In the genomic region with DNA sequence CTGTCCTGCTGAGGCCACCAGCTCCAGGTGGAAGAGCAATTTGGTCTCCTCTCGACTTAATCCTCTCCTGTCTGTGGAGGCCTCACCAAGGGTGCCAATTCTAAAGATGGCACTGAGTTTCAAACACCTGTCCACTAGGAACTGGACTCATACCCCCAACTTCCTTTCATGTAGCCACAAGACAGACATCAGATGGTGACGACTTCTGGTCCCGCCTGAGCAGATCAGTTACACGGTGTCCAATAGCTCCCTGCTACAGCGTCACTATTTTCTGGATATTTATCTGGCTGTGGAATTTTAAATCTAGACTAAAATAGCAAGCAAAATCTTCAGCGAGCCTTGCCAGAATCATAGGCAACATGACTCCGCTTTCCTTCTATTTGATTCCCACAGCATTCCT, we compare ENCODE assay signal across 36 cellular contexts. TPM values are rescaled to one million over a fixed set of nuclear protein-coding genes. Genes with fewer than 3 reads are reported as not detected.
"Had no signal": no experiment of that assay in that cellular context is flagged by ENCODE, and none has a peak within 500 bp of the region (broad histone marks: within the 10 kb centered on the region; RNA-seq: fewer than 3 reads in every experiment).

No MANE protein-coding gene starts in this region.

- DNase-seq: activated B cell treated with CpG ODN at 0.5 μM for 24 hours; activated CD4-positive, alpha-beta memory T cell treated with anti-CD3 and anti-CD28 coated beads for 36 hours; activated CD4-positive, alpha-beta T cell treated with anti-CD3 and anti-CD28 coated beads for 4 hours; activated CD4-positive, alpha-beta T cell treated with anti-CD3 and anti-CD28 coated beads, Interleukin-2, amount 50 U/mL, for 1 hour; activated CD4-positive, CD25-positive, alpha-beta regulatory T cell treated with anti-CD3 and anti-CD28 coated beads, Interleukin-2, amount 50 U/mL, for 72 hours; activated CD8-positive, alpha-beta memory T cell treated with anti-CD3 and anti-CD28 coated beads, Interleukin-2, amount 50 U/mL, for 4 hours; activated gamma-delta T cell treated with Interleukin-2 at 50 U/mL for 16 hours; activated naive CD4-positive, alpha-beta T cell treated with anti-CD3 and anti-CD28 coated beads, Interleukin-2, amount 10 ng/mL, durations not matched to agents 7 days and 5 days; activated naive CD8-positive, alpha-beta T cell treated with anti-CD3 and anti-CD28 coated beads, Interleukin-2, amount 50 U/mL, for 24 hours; activated T-cell treated with anti-CD3 and anti-CD28 coated beads for 4 hours; activated T-cell treated with anti-CD3 and anti-CD28 coated beads, Interleukin-2, amount 50 U/mL, for 4 hours; anterior cingulate cortex; caudate nucleus; Kasumi-1; KG1; NCI-H1105; NCI-H1417 treated with DMSO at 0.1 percent for 48 hours; NCI-H187 treated with DMSO at 0.1 percent for 48 hours; NCI-H2081; NCI-H226; NCI-H446 treated with DMSO at 0.1 percent for 48 hours; NCI-H526; NCI-H748 treated with DMSO at 0.1 percent for 48 hours; NK-92 treated with Interleukin-12 subunit alpha and Interleukin-12 subunit beta, amount 100 ng/mL, for 24 hours; PC-3; Peyer's patch; RPMI8226; SHP77 treated with DMSO at 0.1 percent for 48 hours; T-helper 1 cell; T-helper 2 cell; T-helper 9 cell had no signal

- ATAC-seq: activated naive CD8-positive, alpha-beta T cell treated with anti-CD3 and anti-CD28 coated beads, Interleukin-2, amount 50 U/mL, for 24 hours; activated T-cell treated with anti-CD3 and anti-CD28 coated beads, Interleukin-2, amount 50 U/mL, for 4 hours; PC-3; SK-N-SH treated with all-trans-retinoic acid at 6 μM for 48 hours had no signal

- H3K4me3 ChIP-seq: Peyer's patch had no signal

- H3K36me3 ChIP-seq: Peyer's patch had no signal

- H3K27ac ChIP-seq: Peyer's patch, VCaP had no signal

- H3K27me3 ChIP-seq: Peyer's patch had no signal

- H3K4me1 ChIP-seq: Peyer's patch had no signal

- H3K9me3 ChIP-seq: Peyer's patch had no signal

RNA-seq across cellular contexts. Expression of a gene that starts 24.5 kb away (rescaled TPM):
- total RNA-seq: activated B cell treated with CpG ODN at 0.5 μM for 24 hours; activated CD4-positive, alpha-beta memory T cell treated with anti-CD3 and anti-CD28 coated beads for 36 hours; activated T-cell treated with anti-CD3 and anti-CD28 coated beads, Interleukin-2, amount 50 U/mL, for 4 hours; activated T-helper 1 cell treated with anti-CD3 and anti-CD28 coated beads, Interleukin-12 subunit alpha, Interleukin-12 subunit beta, Interleukin-2, Interleukin-4 antibody, amounts not matched to agents 30 ng/mL and 10 ng/mL and 1 ng/mL, durations not matched to agents 14 hours and 24 hours and 36 hours; bronchial epithelial cell; chondrocyte had no signal
